15 cellular contexts compared by ENCODE assay signal in genomic region chr17:57962441-57963148, GRCh38.
"Had no signal": no experiment of that assay in that cellular context is flagged by ENCODE, and none has a peak within 500 bp of the region (broad histone marks: within the 10 kb centered on the region; RNA-seq: fewer than 3 reads in every experiment).

No MANE protein-coding gene starts in this region.

- H3K4me3 Mint-ChIP-seq: activated CD4-positive, alpha-beta memory T cell treated with anti-CD3 and anti-CD28 coated beads, Interleukin-2, amount 10 ng/mL, durations not matched to agents 7 days and 5 days; immature natural killer cell; memory B cell; naive B cell had no signal

- H3K36me3 Mint-ChIP-seq: activated naive CD4-positive, alpha-beta T cell treated with anti-CD3 and anti-CD28 coated beads, Interleukin-2, amount 50 U/mL, for 72 hours; naive B cell had no signal

- ATAC-seq: activated naive CD4-positive, alpha-beta T cell treated with anti-CD3 and anti-CD28 coated beads, Interleukin-2, amount 50 U/mL, for 72 hours; esophagus mucosa; heart right ventricle; mucosa of descending colon had no signal

- H3K4me1 Mint-ChIP-seq: activated CD4-positive, alpha-beta memory T cell treated with anti-CD3 and anti-CD28 coated beads, Interleukin-2, amount 10 ng/mL, durations not matched to agents 7 days and 5 days had no signal

- DNase-seq: activated CD4-positive, alpha-beta memory T cell treated with anti-CD3 and anti-CD28 coated beads, Interleukin-2, amount 10 ng/mL, durations not matched to agents 7 days and 5 days; activated CD4-positive, alpha-beta T cell treated with anti-CD3 and anti-CD28 coated beads for 48 hours; activated CD4-positive, CD25-positive, alpha-beta regulatory T cell; activated gamma-delta T cell; cortex of kidney; effector CD4-positive, alpha-beta T cell; heart right ventricle; immature natural killer cell; mucosa of descending colon; naive B cell; stimulated activated CD8-positive, alpha-beta memory T cell treated with anti-CD3 and anti-CD28 coated beads, Interleukin-4, amount 100 ng/mL, for 48 hours; stimulated activated naive CD4-positive, alpha-beta T cell had no signal

- H3K27ac Mint-ChIP-seq: activated CD4-positive, alpha-beta memory T cell treated with anti-CD3 and anti-CD28 coated beads, Interleukin-2, amount 10 ng/mL, durations not matched to agents 7 days and 5 days; activated naive CD4-positive, alpha-beta T cell treated with anti-CD3 and anti-CD28 coated beads, Interleukin-2, amount 50 U/mL, for 72 hours; immature natural killer cell; memory B cell had no signal

- H3K9me3 Mint-ChIP-seq: activated CD4-positive, alpha-beta memory T cell treated with anti-CD3 and anti-CD28 coated beads, Interleukin-2, amount 10 ng/mL, durations not matched to agents 7 days and 5 days; activated naive CD4-positive, alpha-beta T cell treated with anti-CD3 and anti-CD28 coated beads, Interleukin-2, amount 50 U/mL, for 72 hours; immature natural killer cell; naive B cell had no signal
